9 cellular contexts compared by ENCODE assay signal in genomic region chr13:41008349-41008980, GRCh38. TPM values are rescaled to one million over a fixed set of nuclear protein-coding genes. Genes with fewer than 3 reads are reported as not detected.
DNase-seq lines count a peak whose midpoint lies in the region; TF ChIP-seq lines count a peak whose summit lies in the region.
"Had no signal": no experiment of that assay in that cellular context is flagged by ENCODE, and none has a peak within 500 bp of the region (broad histone marks: within the 10 kb centered on the region; RNA-seq: fewer than 3 reads in every experiment).

No MANE protein-coding gene starts in this region.

- no peak overlapping the region for H3K4me2 ChIP-seq in mesendoderm (ENCODE audit: low read length)

- H2BK120ac ChIP-seq in mesendoderm (ENCODE audit: low read depth, low read length) = no peak overlapping the region

- H3K36me3 Mint-ChIP-seq in osteocyte (ENCODE audit: unreplicated experiment) = peaks cover 4% of the 10 kb centered on the region

- in situ Hi-C loops in astrocyte of the spinal cord (cut with HindIII; ENCODE audit: low sequenced_read_pairs) = no loop called here

- no peaks in the 10 kb centered on the region for H3K79me1 ChIP-seq in mesendoderm (ENCODE audit: low read length)

- no peaks in the 10 kb centered on the region for H3K79me2 ChIP-seq in mesendoderm (ENCODE audit: control insufficient read depth, insufficient read depth, low read length)

- H2AK5ac ChIP-seq in mesendoderm (ENCODE audit: low read length) = no peak overlapping the region

- H3K36me3 ChIP-seq in right atrium auricular region (no peaks in the 10 kb centered on the region), mesendoderm (ENCODE audit: control insufficient read depth, insufficient read depth, low read length) (no peaks in the 10 kb centered on the region)

- no peaks in the 10 kb centered on the region for H3K27me3 Mint-ChIP-seq in osteocyte (ENCODE audit: unreplicated experiment)

- H3K4me3 ChIP-seq in GM08714 (ENCODE audit: low read length) (peak overlapping the region; percentile 70; the same call in 1 of the 2 replicates), astrocyte of the spinal cord (ENCODE audit: low read depth, low read length) (no peak overlapping the region), right atrium auricular region (no peak overlapping the region), mesendoderm (ENCODE audit: low read length) (no peak overlapping the region)

- peak overlapping the region; percentile 66 for H3K27ac Mint-ChIP-seq in osteocyte (ENCODE audit: unreplicated experiment)

- H2BK15ac ChIP-seq in mesendoderm (replicated peaks; ENCODE audit: low read depth) = no peak overlapping the region

- no peaks in the 10 kb centered on the region for H3K9me3 ChIP-seq in right atrium auricular region

- H4K5ac ChIP-seq in mesendoderm (ENCODE audit: low read length) = no peak overlapping the region

- H3K56ac ChIP-seq in mesendoderm (ENCODE audit: low read length) = no peak overlapping the region

- no peak overlapping the region for H3K27ac ChIP-seq in right atrium auricular region
- H3K27ac ChIP-seq in mesendoderm (ENCODE audit: low read depth, low read length) = no peak overlapping the region

- H3K4me1 Mint-ChIP-seq in osteocyte (ENCODE audit: unreplicated experiment) = peaks cover 32% of the 10 kb centered on the region

- WGBS in mesendoderm (ENCODE audit: extremely low coverage, insufficient coverage, low lambda C conversion rate) = no CpG with 5 or more reads among the region's 2 CpGs

- H3K4me1 ChIP-seq in right atrium auricular region = peaks cover 0 to 39% of the 10 kb centered on the region in 2 donors
- H3K4me1 ChIP-seq in mesendoderm (ENCODE audit: control insufficient read depth, low read depth, low read length) = no peaks in the 10 kb centered on the region

- no peak overlapping the region for H3K4ac ChIP-seq in mesendoderm (ENCODE audit: low read depth, low read length)

- no peak overlapping the region for H3K9ac ChIP-seq in mesendoderm (ENCODE audit: low read length)

- DNase-seq in M059J (ENCODE audit: low read depth) = peak; percentile 27
- DNase-seq in astrocyte of the spinal cord (ENCODE audit: low read depth, low spot score) = peak; percentile 72
- DNase-seq in osteocyte (ENCODE audit: extremely low spot score, unreplicated experiment) = no peak
- no peak for DNase-seq in right atrium auricular region (ENCODE audit: low spot score)
- no peak for DNase-seq in mesendoderm
- DNase-seq in NK-92 treated with Interleukin-12 subunit alpha and Interleukin-12 subunit beta, amount 100 ng/mL, for 24 hours (lab: John Stamatoyannopoulos, UW) = no peak
- no peak for DNase-seq in putamen (ENCODE audit: low spot score)
- DNase-seq: head of caudate nucleus had no signal

- no peak overlapping the region for H3K18ac ChIP-seq in mesendoderm (ENCODE audit: low read length)

- H3K27me3 ChIP-seq in right atrium auricular region (no peaks in the 10 kb centered on the region), mesendoderm (ENCODE audit: insufficient read depth, low read length, poor library complexity) (no peaks in the 10 kb centered on the region)

- no peak overlapping the region for H3K23ac ChIP-seq in mesendoderm (ENCODE audit: low read length)

- H2BK5ac ChIP-seq in mesendoderm (ENCODE audit: low read length) = no peak overlapping the region

- H4K8ac ChIP-seq in mesendoderm (ENCODE audit: low read depth, low read length) = no peak overlapping the region

- H3K4me3 Mint-ChIP-seq in osteocyte (ENCODE audit: unreplicated experiment) = no peak overlapping the region

- no peak for TF ChIP-seq CTCF in astrocyte of the spinal cord (IDR thresholded peaks at IDR 0.05; ENCODE audit: low read depth, low read length)
- TF ChIP-seq CTCF in osteocyte (IDR thresholded peaks at IDR 0.05) = no peak
- no peak for TF ChIP-seq CTCF in right atrium auricular region (IDR thresholded peaks at IDR 0.05)

- H3K9me3 Mint-ChIP-seq in osteocyte (ENCODE audit: unreplicated experiment) = peaks cover 4% of the 10 kb centered on the region

RNA-seq across cellular contexts. Expression of gene ELF1, which starts 10.7 kb away (rescaled TPM):
- total RNA-seq in M059J (2014; rRNA removed; shearing (Covaris generic)) = 18.9 and 26.6 TPM in 2 replicates
- total RNA-seq in osteocyte (52.6 and 56.8 TPM in 2 replicates), right atrium auricular region (10 to 100 TPM; 39.1 to 54.2 TPM)
- 13.8 TPM for polyA plus RNA-seq in mesendoderm (2013, experiment 1 of 2)
- polyA plus RNA-seq in mesendoderm (2013, experiment 2 of 2) = 14.7 TPM

RNA-seq across cellular contexts. Expression of gene WBP4, which starts 52.8 kb away (rescaled TPM):
- 6.9 and 9.8 TPM in 2 replicates for total RNA-seq in M059J (2014; rRNA removed; shearing (Covaris generic))
- total RNA-seq in osteocyte = 6.9 TPM in 2 replicates
- total RNA-seq in right atrium auricular region = 10 to 100 TPM; 14.0 to 18.0 TPM
- 22.1 TPM for polyA plus RNA-seq in mesendoderm (2013, experiment 1 of 2)
- polyA plus RNA-seq in mesendoderm (2013, experiment 2 of 2) = 23.0 TPM

Comparison
In these comparisons a context has a peak if more than half of its experiments do, and no peak if none do; other contexts are left out.
1. DNase-seq: peak in M059J (single experiment) and astrocyte of the spinal cord (single experiment); none in osteocyte (single experiment), right atrium auricular region (single experiment), mesendoderm (single experiment), NK-92 treated with Interleukin-12 subunit alpha and Interleukin-12 subunit beta, amount 100 ng/mL, for 24 hours (single experiment) and putamen (single experiment).